21 cellular contexts compared by ENCODE assay signal in the genomic region with DNA sequence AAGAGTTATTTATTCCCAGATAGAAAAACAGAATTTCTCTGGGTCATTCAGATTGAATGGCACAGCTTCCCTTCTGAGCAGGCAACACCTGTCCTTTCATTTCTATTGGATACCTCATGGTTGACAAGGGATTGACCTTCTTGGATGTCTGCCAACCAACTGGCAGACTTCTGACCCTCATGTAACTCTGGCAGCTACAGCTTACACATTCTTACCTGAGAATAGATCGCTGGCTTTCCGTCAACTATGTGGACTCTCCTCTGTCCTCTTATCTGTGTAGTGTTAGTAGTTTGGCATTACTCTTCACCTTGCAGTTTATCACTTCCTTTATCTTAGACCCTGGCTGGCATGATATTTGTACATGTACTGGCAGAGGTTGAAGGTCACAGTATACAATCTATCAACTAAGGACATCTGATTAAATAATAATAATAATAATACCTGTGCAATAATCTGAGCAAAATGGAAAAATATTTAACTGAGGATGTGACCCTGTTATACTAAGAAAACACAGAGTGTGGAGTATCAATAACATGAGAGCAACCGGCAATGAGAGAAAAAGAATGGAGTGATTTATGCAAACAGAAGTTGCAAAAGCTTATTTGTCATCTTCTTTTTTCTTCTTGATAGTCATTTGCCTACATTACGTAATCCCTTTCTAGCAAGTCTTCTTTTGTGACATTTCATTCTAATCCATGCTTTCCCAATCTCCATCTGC.
A peak's percentile ranks its signal among the peaks of the same experiment; 100 is the strongest.
DNase-seq lines count a peak whose midpoint lies in the region; ATAC-seq, FAIRE-seq and TF ChIP-seq lines count a peak whose summit lies in the region.
"Had no signal": no experiment of that assay in that cellular context is flagged by ENCODE, and none has a peak within 500 bp of the region (broad histone marks: within the 10 kb centered on the region; RNA-seq: fewer than 3 reads in every experiment).

No MANE protein-coding gene starts in this region.

- H3K9ac ChIP-seq in liver (ENCODE audit: low read depth in 1 of 2, low read length in 2 of 2): no peak overlapping the region

- H3K27ac ChIP-seq in liver (ENCODE audit: low read depth in 1 of 2, low read length in 2 of 2): no peak overlapping the region
- H3K27ac ChIP-seq: coronary artery, heart right ventricle, SK-N-MC, tibial artery had no signal

- no peaks in the 10 kb centered on the region for H3K9me3 ChIP-seq in liver (ENCODE audit: control insufficient read depth in 4 of 4, low read length in 3 of 4)
- H3K9me3 ChIP-seq: tibial artery had no signal

- DNase-seq in G401 (ENCODE audit: low spot score): peak; percentile 15
- peak; percentile 10 for DNase-seq in NCI-H128 (lab: John Stamatoyannopoulos, UW; ENCODE audit: unreplicated experiment)
- DNase-seq in NCI-H774 (lab: John Stamatoyannopoulos, UW): peak; percentile 73
- no peak for DNase-seq in kidney glomerular epithelial cell (lab: John Stamatoyannopoulos, UW)
- DNase-seq in H54 (ENCODE audit: insufficient read length, low spot score): no peak
- DNase-seq: activated CD8-positive, alpha-beta memory T cell treated with anti-CD3 and anti-CD28 coated beads for 24 hours; activated T-cell treated with anti-CD3 and anti-CD28 coated beads, Interleukin-2, amount 50 U/mL, for 48 hours; heart right ventricle; NCI-H1436; NCI-H526; stimulated activated naive B cell treated with anti-CD40 and anti-IgM and Interleukin-4, amounts not matched to agents 10 μg/mL and 1 μg/mL and 100 μg/mL, for 72 hours; T-helper 9 cell; tibial artery had no signal

- no peak for FAIRE-seq in H54 (lab: Jason Lieb, UNC)

- WGBS in liver: 46% methylated on average over 4 of the region's 4 CpGs

- TF ChIP-seq CTCF in liver (IDR thresholded peaks at IDR 0.05; ENCODE audit: low read depth, low read length, missing input control): no peak

- no peak for TF ChIP-seq POLR2A in H54 (IDR thresholded peaks at IDR 0.05; ENCODE audit: low read depth, low read length)

- H3K27me3 ChIP-seq in liver (ENCODE audit: control insufficient read depth in 4 of 4, insufficient read depth in 4 of 4, low read length in 3 of 4): no peaks in the 10 kb centered on the region
- H3K27me3 ChIP-seq: heart right ventricle, tibial artery had no signal

- no peaks in the 10 kb centered on the region for H3K36me3 ChIP-seq in liver (ENCODE audit: control insufficient read depth in 4 of 4, insufficient read depth in 3 of 4, low read depth in 1 of 4, low read length in 3 of 4)
- H3K36me3 ChIP-seq: heart right ventricle, tibial artery had no signal

- ATAC-seq in HG02852 (IDR thresholded peaks at IDR 0.05; ENCODE audit: unreplicated experiment): no peak
- no peak for ATAC-seq in GM19035 (IDR thresholded peaks at IDR 0.05; ENCODE audit: unreplicated experiment)
- ATAC-seq: activated naive CD4-positive, alpha-beta T cell treated with anti-CD3 and anti-CD28 coated beads, Interleukin-2, amount 50 U/mL, for 72 hours; heart right ventricle; Panc1; sciatic nerve; stimulated activated naive B cell treated with anti-CD40 and anti-IgM and Interleukin-4, amounts not matched to agents 10 μg/mL and 1 μg/mL and 100 μg/mL, for 72 hours had no signal

- no peak for TF ChIP-seq RAD21 in liver (IDR thresholded peaks at IDR 0.05)

- H3K4me1 ChIP-seq in liver (ENCODE audit: control insufficient read depth in 4 of 4, insufficient read depth in 4 of 4, low read length in 3 of 4): peaks cover 0 to 7% (median 3%) of the 10 kb centered on the region in 4 donors
- H3K4me1 ChIP-seq: heart right ventricle, tibial artery had no signal

- in situ Hi-C loops in G401 (cut with HindIII; ENCODE audit: low sequenced_read_pairs): no loop called here

- no peak overlapping the region for H3K4me3 ChIP-seq in liver (ENCODE audit: low read depth in 1 of 3, low read length in 3 of 3)
- H3K4me3 ChIP-seq: coronary artery, heart right ventricle, SK-N-MC, tibial artery had no signal

TF ChIP-seq in liver, 16 proteins besides CTCF, POLR2A, EP300 and RAD21:
- TF ChIP-seq, protein P1, sequence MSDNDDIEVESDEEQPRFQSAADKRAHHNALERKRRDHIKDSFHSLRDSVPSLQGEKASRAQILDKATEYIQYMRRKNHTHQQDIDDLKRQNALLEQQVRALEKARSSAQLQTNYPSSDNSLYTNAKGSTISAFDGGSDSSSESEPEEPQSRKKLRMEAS (IDR thresholded peaks at IDR 0.05): peak; percentile 21
- TF ChIP-seq FOXA1 (IDR thresholded peaks at IDR 0.05): no peak
- peak; percentile 18 for TF ChIP-seq SP1 (IDR thresholded peaks at IDR 0.05)
- TF ChIP-seq YY1 (IDR thresholded peaks at IDR 0.05): peak; percentile 32
- no peak for TF ChIP-seq EGR1 (IDR thresholded peaks at IDR 0.05; ENCODE audit: low read depth in 2 of 2)
- no peak for TF ChIP-seq FOXA2 (IDR thresholded peaks at IDR 0.05)
- TF ChIP-seq HNF4G (IDR thresholded peaks at IDR 0.05): no peak
- peak; percentile 35 for TF ChIP-seq NR2F2 (IDR thresholded peaks at IDR 0.05)
- TF ChIP-seq ZBTB33 (IDR thresholded peaks at IDR 0.05): no peak
- TF ChIP-seq, protein P2, sequence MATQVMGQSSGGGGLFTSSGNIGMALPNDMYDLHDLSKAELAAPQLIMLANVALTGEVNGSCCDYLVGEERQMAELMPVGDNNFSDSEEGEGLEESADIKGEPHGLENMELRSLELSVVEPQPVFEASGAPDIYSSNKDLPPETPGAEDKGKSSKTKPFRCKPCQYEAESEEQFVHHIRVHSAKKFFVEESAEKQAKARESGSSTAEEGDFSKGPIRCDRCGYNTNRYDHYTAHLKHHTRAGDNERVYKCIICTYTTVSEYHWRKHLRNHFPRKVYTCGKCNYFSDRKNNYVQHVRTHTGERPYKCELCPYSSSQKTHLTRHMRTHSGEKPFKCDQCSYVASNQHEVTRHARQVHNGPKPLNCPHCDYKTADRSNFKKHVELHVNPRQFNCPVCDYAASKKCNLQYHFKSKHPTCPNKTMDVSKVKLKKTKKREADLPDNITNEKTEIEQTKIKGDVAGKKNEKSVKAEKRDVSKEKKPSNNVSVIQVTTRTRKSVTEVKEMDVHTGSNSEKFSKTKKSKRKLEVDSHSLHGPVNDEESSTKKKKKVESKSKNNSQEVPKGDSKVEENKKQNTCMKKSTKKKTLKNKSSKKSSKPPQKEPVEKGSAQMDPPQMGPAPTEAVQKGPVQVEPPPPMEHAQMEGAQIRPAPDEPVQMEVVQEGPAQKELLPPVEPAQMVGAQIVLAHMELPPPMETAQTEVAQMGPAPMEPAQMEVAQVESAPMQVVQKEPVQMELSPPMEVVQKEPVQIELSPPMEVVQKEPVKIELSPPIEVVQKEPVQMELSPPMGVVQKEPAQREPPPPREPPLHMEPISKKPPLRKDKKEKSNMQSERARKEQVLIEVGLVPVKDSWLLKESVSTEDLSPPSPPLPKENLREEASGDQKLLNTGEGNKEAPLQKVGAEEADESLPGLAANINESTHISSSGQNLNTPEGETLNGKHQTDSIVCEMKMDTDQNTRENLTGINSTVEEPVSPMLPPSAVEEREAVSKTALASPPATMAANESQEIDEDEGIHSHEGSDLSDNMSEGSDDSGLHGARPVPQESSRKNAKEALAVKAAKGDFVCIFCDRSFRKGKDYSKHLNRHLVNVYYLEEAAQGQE (IDR thresholded peaks at IDR 0.05): no peak
- TF ChIP-seq JUND (IDR thresholded peaks at IDR 0.05): peak in 1 of 2 donors; percentile 51
- peak in 1 of 2 donors; percentile 62 for TF ChIP-seq RXRA (IDR thresholded peaks at IDR 0.05)
- TF ChIP-seq ATF3 (IDR thresholded peaks at IDR 0.05): no peak
- peak; percentile 54 to 80 for TF ChIP-seq HNF4A (conservative IDR thresholded peaks at IDR 0.05)
- TF ChIP-seq TAF1 (conservative IDR thresholded peaks at IDR 0.05): no peak
- TF ChIP-seq GABPA (IDR thresholded peaks at IDR 0.05 in 1 of 2, conservative IDR thresholded peaks at IDR 0.05 in 1 of 2): no peak

Comparison
In these comparisons a context has a peak if more than half of its experiments do, and no peak if none do; other contexts are left out.
1. DNase-seq: peak in G401 (single experiment), NCI-H128 (single experiment) and NCI-H774 (single experiment); none in kidney glomerular epithelial cell (single experiment) and H54 (single experiment).